Comparison of ENCODE assay signal across 1 cellular context in the genomic region with DNA sequence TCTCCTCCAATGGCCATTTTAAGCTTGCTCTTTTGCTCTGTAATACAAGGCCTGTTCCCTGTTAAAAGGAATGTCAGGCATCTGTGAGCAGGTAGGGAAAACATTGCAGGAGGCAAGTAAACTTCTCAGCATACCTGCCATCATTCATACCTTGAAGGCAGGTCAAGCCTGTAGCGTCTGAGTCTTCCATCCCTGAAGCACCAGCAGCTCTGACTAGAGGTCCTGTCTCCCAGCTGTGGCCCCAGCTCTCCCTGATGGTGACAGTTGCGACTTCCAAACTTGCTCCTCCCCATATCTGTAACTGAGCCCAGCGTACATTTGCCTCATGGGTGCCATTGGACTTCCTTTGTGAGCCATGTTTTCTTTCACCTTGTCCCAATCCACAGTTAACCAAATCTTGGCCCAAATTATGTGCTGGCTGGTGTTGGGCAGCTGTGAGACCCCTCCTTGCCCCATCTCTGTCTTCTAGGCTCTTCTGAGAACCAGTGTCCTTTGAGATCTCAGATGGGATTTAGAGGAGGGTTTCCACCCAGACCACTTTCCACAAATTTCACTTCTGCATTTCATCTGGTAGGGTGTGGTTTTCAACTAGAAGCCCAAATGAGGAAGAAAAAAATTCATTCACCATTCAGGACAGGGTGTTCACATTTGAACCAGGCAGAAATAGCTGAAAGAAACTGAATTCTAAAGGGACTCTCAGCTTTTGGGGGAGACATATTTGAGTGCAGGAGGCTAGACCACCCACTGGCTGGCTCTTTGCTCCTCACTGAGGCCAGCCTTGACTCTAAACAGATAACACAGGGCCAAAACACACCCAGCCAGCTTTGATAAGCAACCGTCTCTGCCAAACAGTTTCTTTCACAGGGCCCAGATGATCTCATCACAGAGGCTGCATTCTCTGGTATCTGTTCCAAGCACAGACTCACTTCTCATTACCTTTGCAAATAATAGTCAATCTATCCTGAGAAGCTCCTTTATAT.
TF ChIP-seq lines count a peak whose summit lies in the region.

No MANE protein-coding gene starts in this region.

TF ChIP-seq in K562, 482 proteins besides CTCF, POLR2A, EP300 and RAD21 (continued from another document):
- no peak for TF ChIP-seq MGA (IDR thresholded peaks at IDR 0.05)
- TF ChIP-seq ZNF212 (CRISPR knock-in tag; IDR thresholded peaks at IDR 0.05) = no peak
- TF ChIP-seq HDAC1 (IDR thresholded peaks at IDR 0.05) = 0 out of 4 replicates have a peak, but pooled peaks of 1 of the 2 experiments have one; percentile 29
- TF ChIP-seq ZNF76 (CRISPR knock-in tag; IDR thresholded peaks at IDR 0.05; ENCODE audit: borderline replicate concordance) = no peak
- TF ChIP-seq SNIP1 (IDR thresholded peaks at IDR 0.05; ENCODE audit: low read depth) = no peak
- no peak for TF ChIP-seq BRF2 (IDR thresholded peaks at IDR 0.05; ENCODE audit: borderline replicate concordance, insufficient read depth, insufficient read length)
- 0 out of 2 replicates have a peak, but pooled peaks have one; percentile 57 for TF ChIP-seq CC2D1A (IDR thresholded peaks at IDR 0.05)
TF ChIP-seq in K562: peak in this region for 78.
